9 cellular contexts compared by ENCODE assay signal in the genomic region with DNA sequence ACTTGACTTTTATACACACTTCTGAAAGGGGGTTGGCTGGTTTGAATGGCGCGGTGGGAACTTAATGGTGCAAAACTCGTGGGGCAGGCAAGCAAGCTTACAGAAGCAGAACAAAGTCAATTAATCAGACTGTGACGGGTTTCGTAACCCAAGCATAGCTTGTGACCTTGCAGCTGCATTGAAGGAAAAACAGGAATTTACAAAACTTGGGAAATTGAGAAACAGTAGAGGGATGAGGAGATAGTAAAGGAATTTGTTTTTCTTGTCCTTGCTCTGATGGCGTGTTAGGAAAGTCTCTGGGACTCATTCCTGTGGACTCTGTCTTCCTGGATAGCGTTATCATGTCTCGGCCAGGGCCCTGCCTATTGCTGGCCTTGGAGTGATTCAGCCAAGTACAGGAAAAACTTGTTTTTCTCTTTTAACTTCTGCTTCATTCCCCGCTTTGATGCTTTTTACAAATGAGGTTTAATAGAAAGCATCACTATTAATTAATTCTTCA.
A peak's percentile ranks its signal among the peaks of the same experiment; 100 is the strongest.
DNase-seq lines count a peak whose midpoint lies in the region; ATAC-seq and TF ChIP-seq lines count a peak whose summit lies in the region.
"Had no signal": no experiment of that assay in that cellular context is flagged by ENCODE, and none has a peak within 500 bp of the region (broad histone marks: within the 10 kb centered on the region; RNA-seq: fewer than 3 reads in every experiment).

No MANE protein-coding gene starts in this region.

- no peak overlapping the region for H2BK5ac ChIP-seq in trophoblast cell (ENCODE audit: low read depth, low read length, poor library complexity)

- DNase-seq in Daoy (ENCODE audit: low read depth) (peak; percentile 37), Peyer's patch (peak in 1 of 3 donors; percentile 53), fibroblast of the aortic adventitia (ENCODE audit: low read depth) (peak; percentile 100), trophoblast cell (peak; percentile 77 to 92), hippocampal formation (lab: John Stamatoyannopoulos, UW) (no peak)
- DNase-seq in activated CD8-positive, alpha-beta memory T cell treated with anti-CD3 and anti-CD28 coated beads for 24 hours: no peak
- DNase-seq: glutamatergic neuron had no signal

- ATAC-seq in HG03457 (IDR thresholded peaks at IDR 0.05; ENCODE audit: unreplicated experiment) (no peak), GM19455 (IDR thresholded peaks at IDR 0.05; ENCODE audit: unreplicated experiment) (no peak)

- no peak overlapping the region for H2BK12ac ChIP-seq in trophoblast cell (ENCODE audit: low read length)

- H4K8ac ChIP-seq in trophoblast cell (ENCODE audit: low read depth, low read length): no peak overlapping the region

- no peak overlapping the region for H3K4ac ChIP-seq in trophoblast cell (ENCODE audit: low read depth, low read length)

- H3K36me3 ChIP-seq in Peyer's patch (no peaks in the 10 kb centered on the region), trophoblast cell (ENCODE audit: control insufficient read depth in 1 of 2, insufficient read depth in 2 of 2, low read length in 2 of 2) (no peaks in the 10 kb centered on the region)

- H2AFZ ChIP-seq in trophoblast cell (ENCODE audit: insufficient read depth, low read length, poor library complexity): no peak overlapping the region

- H3K9ac ChIP-seq in trophoblast cell (ENCODE audit: low read length): no peak overlapping the region

- no peak overlapping the region for H3K18ac ChIP-seq in trophoblast cell (ENCODE audit: low read length)

- H4K12ac ChIP-seq in trophoblast cell (ENCODE audit: low read depth, low read length): no peak overlapping the region

- TF ChIP-seq CTCF in Peyer's patch (IDR thresholded peaks at IDR 0.05) (no peak), fibroblast of the aortic adventitia (IDR thresholded peaks at IDR 0.05; ENCODE audit: insufficient read depth, low read length) (no peak)

- H3K9me3 ChIP-seq in Peyer's patch (no peaks in the 10 kb centered on the region), trophoblast cell (ENCODE audit: insufficient read depth, low read depth, low read length) (no peaks in the 10 kb centered on the region)

- WGBS in trophoblast cell (ENCODE audit: extremely low coverage, insufficient coverage, insufficient read length): no CpG with 5 or more reads among the region's 9 CpGs

- no peaks in the 10 kb centered on the region for H3K79me2 ChIP-seq in trophoblast cell (ENCODE audit: control insufficient read depth, insufficient read depth, low read length, poor library complexity)

- H2BK120ac ChIP-seq in trophoblast cell (ENCODE audit: insufficient read depth, low read length, poor library complexity): no peak overlapping the region

- H3K4me3 ChIP-seq in Peyer's patch (no peak overlapping the region), fibroblast of the aortic adventitia (ENCODE audit: low read depth, low read length) (no peak overlapping the region), trophoblast cell (ENCODE audit: low read depth, low read length) (no peak overlapping the region)

- no peaks in the 10 kb centered on the region for H3K4me1 ChIP-seq in Peyer's patch
- H3K4me1 ChIP-seq in trophoblast cell (ENCODE audit: control insufficient read depth in 1 of 2, insufficient read depth in 2 of 2, low read length in 2 of 2): peaks cover 11 to 21% of the 10 kb centered on the region in 2 experiments

- peaks cover 17% of the 10 kb centered on the region for H3K79me1 ChIP-seq in trophoblast cell (ENCODE audit: low read length)

- H3K4me2 ChIP-seq in trophoblast cell (ENCODE audit: low read length): peak overlapping the region; percentile 22

- no peak for TF ChIP-seq POLR2A in Peyer's patch (IDR thresholded peaks at IDR 0.05)

- H4K91ac ChIP-seq in trophoblast cell (ENCODE audit: low read depth, low read length): no peak overlapping the region

- H3K27ac ChIP-seq in Peyer's patch (peak overlapping the region in 3 of 4 donors; percentile 35 to 64 (median 53)), trophoblast cell (ENCODE audit: low read depth, low read length) (peak overlapping the region; percentile 85)

- no peak overlapping the region for H2AK5ac ChIP-seq in trophoblast cell (ENCODE audit: low read length)

- H3K27me3 ChIP-seq in Peyer's patch (no peaks in the 10 kb centered on the region), trophoblast cell (ENCODE audit: insufficient read depth, low read length) (no peaks in the 10 kb centered on the region)

- H3K23ac ChIP-seq in trophoblast cell (ENCODE audit: low read length): no peak overlapping the region

- no peak overlapping the region for H3K14ac ChIP-seq in trophoblast cell (ENCODE audit: low read length)

Comparison
In these comparisons a context has a peak if more than half of its experiments do, and no peak if none do; other contexts are left out.
1. DNase-seq: peak in Daoy (single experiment), fibroblast of the aortic adventitia (single experiment) and trophoblast cell (2 of 2); none in hippocampal formation (0 of 2) and activated CD8-positive, alpha-beta memory T cell treated with anti-CD3 and anti-CD28 coated beads for 24 hours (single experiment).